In genomic region chr9:137169764-137170460, GRCh38 we compare ENCODE assay signal across 9 cellular contexts. TPM values are rescaled to one million over a fixed set of nuclear protein-coding genes. Genes with fewer than 3 reads are reported as not detected.
DNase-seq lines count a peak whose midpoint lies in the region; ATAC-seq and TF ChIP-seq lines count a peak whose summit lies in the region.
"Had no signal": no experiment of that assay in that cellular context is flagged by ENCODE, and none has a peak within 500 bp of the region (broad histone marks: within the 10 kb centered on the region; RNA-seq: fewer than 3 reads in every experiment).

LRRC26 (minus strand) TSS chr9:137170051; CDS start chr9:137169943, 108 bp downstream.

- WGBS in GM23248 (ENCODE audit: low coverage in 1 of 2, low lambda C conversion rate in 2 of 2, missing lambda C conversion rate in 2 of 2), 2 experiments, result 10 to 14% methylated on average over 37 to 44 of the region's 57 CpGs
- 9% methylated on average over 57 of the region's 57 CpGs for WGBS in right cardiac atrium

- H3K4me2 ChIP-seq in GM23248 (ENCODE audit: unreplicated experiment), result peak within 1 kb of the TSS; percentile 44

- H2AFZ ChIP-seq in GM23248, result no peak within 1 kb of the TSS

- H3K79me2 ChIP-seq in GM23248 (ENCODE audit: insufficient read depth), result no peaks in the 10 kb centered on the region

- no peak for TF ChIP-seq CTCF in RWPE2 (IDR thresholded peaks at IDR 0.05; ENCODE audit: poor library complexity, severe bottlenecking)
- TF ChIP-seq CTCF in gastrocnemius medialis (IDR thresholded peaks at IDR 0.05 in 4 of 5, conservative IDR thresholded peaks at IDR 0.05 in 1 of 5), result no peak

- no peak for TF ChIP-seq POLR2A in gastrocnemius medialis (IDR thresholded peaks at IDR 0.05)

- in situ Hi-C loops in GM23248 (cut with MboI) (no loop called here), gastrocnemius medialis (cut with MboI; ENCODE audit: low sequenced_read_pairs in 4 of 4) (no loop called here)

- peaks cover 28% of the 10 kb centered on the region for H3K27me3 Mint-ChIP-seq in activated naive CD8-positive, alpha-beta T cell treated with anti-CD3 and anti-CD28 coated beads, Interleukin-2, amount 50 U/mL, for 24 hours

- intact Hi-C loops in right cardiac atrium (cut with DNase I) (no loop called here), gastrocnemius medialis (cut with DNase I; ENCODE audit: low total_unique reads) (no loop called here)

- H3K9ac ChIP-seq in GM23248, result no peak within 1 kb of the TSS

- H3K27me3 ChIP-seq in GM23248 (replicated peaks; ENCODE audit: insufficient read depth), result peaks cover 32% of the 10 kb centered on the region
- peaks cover 87% of the 10 kb centered on the region for H3K27me3 ChIP-seq in RWPE2 (ENCODE audit: insufficient read depth, poor library complexity, severe bottlenecking)
- no peaks in the 10 kb centered on the region for H3K27me3 ChIP-seq in right cardiac atrium (ENCODE audit: control insufficient read depth, insufficient read depth)
- peaks cover 46 to 59% (median 55%) of the 10 kb centered on the region in 3 donors for H3K27me3 ChIP-seq in gastrocnemius medialis

- H3K9me3 ChIP-seq in GM23248 (ENCODE audit: low read depth) (no peaks in the 10 kb centered on the region), RWPE2 (ENCODE audit: severe bottlenecking) (no peaks in the 10 kb centered on the region), right cardiac atrium (ENCODE audit: control insufficient read depth, low read length) (no peaks in the 10 kb centered on the region), gastrocnemius medialis (no peaks in the 10 kb centered on the region)

- H3K36me3 Mint-ChIP-seq in activated naive CD8-positive, alpha-beta T cell treated with anti-CD3 and anti-CD28 coated beads, Interleukin-2, amount 50 U/mL, for 24 hours (ENCODE audit: low read depth), result no peaks in the 10 kb centered on the region

- H3K4me1 ChIP-seq in GM23248 (ENCODE audit: insufficient read depth), result no peaks in the 10 kb centered on the region
- no peaks in the 10 kb centered on the region for H3K4me1 ChIP-seq in RWPE2 (ENCODE audit: insufficient read depth, poor library complexity, severe bottlenecking)
- H3K4me1 ChIP-seq in right cardiac atrium (ENCODE audit: control insufficient read depth, insufficient read depth, low read length), result peaks cover 2% of the 10 kb centered on the region
- peaks cover 8 to 10% of the 10 kb centered on the region in 2 donors for H3K4me1 ChIP-seq in gastrocnemius medialis

- H3K4me3 Mint-ChIP-seq in activated naive CD8-positive, alpha-beta T cell treated with anti-CD3 and anti-CD28 coated beads, Interleukin-2, amount 50 U/mL, for 24 hours, result no peak within 1 kb of the TSS

- no peaks in the 10 kb centered on the region for H3K4me1 Mint-ChIP-seq in activated naive CD8-positive, alpha-beta T cell treated with anti-CD3 and anti-CD28 coated beads, Interleukin-2, amount 50 U/mL, for 24 hours

- H3K4me3 ChIP-seq in GM23248 (peak within 1 kb of the TSS; percentile 36; the same call in 1 of the 2 replicates), RWPE2 (ENCODE audit: severe bottlenecking) (peak within 1 kb of the TSS; percentile 22), right cardiac atrium (ENCODE audit: low read length) (peak within 1 kb of the TSS; percentile 1), gastrocnemius medialis (peak within 1 kb of the TSS; percentile 28 to 50 (median 40))
- H3K4me3 ChIP-seq: lung had no signal

- H3K27ac ChIP-seq in GM23248 (no peak within 1 kb of the TSS), RWPE2 (ENCODE audit: poor library complexity, severe bottlenecking) (no peak within 1 kb of the TSS), right cardiac atrium (ENCODE audit: low read length) (no peak within 1 kb of the TSS), gastrocnemius medialis (no peak within 1 kb of the TSS)

- no peaks in the 10 kb centered on the region for H3K36me3 ChIP-seq in GM23248 (ENCODE audit: low read depth)
- H3K36me3 ChIP-seq in RWPE2 (ENCODE audit: low read depth), result no peaks in the 10 kb centered on the region
- no peaks in the 10 kb centered on the region for H3K36me3 ChIP-seq in gastrocnemius medialis

- no peak within 1 kb of the TSS for H3K27ac Mint-ChIP-seq in activated naive CD8-positive, alpha-beta T cell treated with anti-CD3 and anti-CD28 coated beads, Interleukin-2, amount 50 U/mL, for 24 hours

- no peak for ATAC-seq in RWPE2 (ENCODE audit: low read depth)
- no peak for ATAC-seq in right cardiac atrium
- no peak for ATAC-seq in gastrocnemius medialis
- ATAC-seq in activated naive CD8-positive, alpha-beta T cell treated with anti-CD3 and anti-CD28 coated beads, Interleukin-2, amount 50 U/mL, for 24 hours, result no peak

- H3F3A ChIP-seq in GM23248 (ENCODE audit: insufficient read depth), result no peaks in the 10 kb centered on the region

- H4K20me1 ChIP-seq in GM23248 (ENCODE audit: insufficient read depth), result no peaks in the 10 kb centered on the region

- H3K9me2 ChIP-seq in GM23248 (ENCODE audit: insufficient read depth), result no peaks in the 10 kb centered on the region

- DNase-seq in GM23248 (no peak), RWPE2 (ENCODE audit: low spot score) (no peak), right cardiac atrium (no peak), gastrocnemius medialis (no peak), islet precursor cell (no peak), HUDEP-2 (lab: John Stamatoyannopoulos, UW; ENCODE audit: unreplicated experiment in 76 of 76) (no peak), DMS79 (lab: John Stamatoyannopoulos, UW) (no peak)
- no peak for DNase-seq in activated naive CD8-positive, alpha-beta T cell treated with anti-CD3 and anti-CD28 coated beads, Interleukin-2, amount 50 U/mL, for 24 hours

- no peaks in the 10 kb centered on the region for H3K9me3 Mint-ChIP-seq in activated naive CD8-positive, alpha-beta T cell treated with anti-CD3 and anti-CD28 coated beads, Interleukin-2, amount 50 U/mL, for 24 hours

RNA-seq across cellular contexts. Expression of gene LRRC26, which starts in this region (rescaled TPM):
- total RNA-seq in GM23248 (2014; rRNA removed; shearing (Covaris generic)), result not detected in 2 replicates
- polyA plus RNA-seq in GM23248 (2016; fragmentation: Nextera tagmentation; extraction: Ambion mirVana), result not detected in 2 replicates
- total RNA-seq in right cardiac atrium, result not detected
- not detected for polyA plus RNA-seq in right cardiac atrium
- not detected for total RNA-seq in gastrocnemius medialis
